In the genomic region with DNA sequence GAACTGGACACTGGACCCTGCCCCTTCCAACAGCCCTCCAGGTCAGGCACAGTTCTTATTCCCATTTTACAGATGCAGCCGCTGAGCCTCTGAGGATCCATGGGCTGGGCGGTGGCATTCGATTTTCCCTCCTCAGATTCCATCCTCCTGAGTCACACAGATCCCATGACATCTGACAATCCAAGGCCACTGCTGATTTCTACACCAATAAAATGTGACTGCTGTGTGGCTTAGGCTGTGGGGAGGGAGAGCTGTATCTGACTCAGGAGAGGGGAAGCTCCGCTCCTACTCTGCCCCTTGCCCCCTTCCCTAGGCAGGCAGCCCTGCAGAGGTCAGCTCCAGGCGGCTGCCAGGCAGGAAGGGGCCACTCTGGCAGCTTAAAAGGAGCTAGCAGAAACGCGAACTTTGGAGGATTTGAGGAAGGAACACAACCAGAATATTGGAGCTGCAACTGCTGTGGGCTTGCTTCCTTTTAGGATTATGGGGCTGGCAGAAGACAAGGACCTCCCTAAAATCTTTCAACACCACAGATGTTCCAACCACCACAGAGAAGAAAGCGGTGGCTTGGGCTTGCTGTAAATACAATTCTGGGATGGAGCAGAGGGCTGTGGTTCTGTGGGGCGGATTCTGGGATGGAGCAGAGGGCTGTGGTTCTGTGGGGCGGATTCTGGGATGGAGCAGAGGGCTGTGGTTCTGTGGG, we compare ENCODE assay signal across 11 cellular contexts. TPM values are rescaled to one million over a fixed set of nuclear protein-coding genes. Genes with fewer than 3 reads are reported as not detected.
DNase-seq lines count a peak whose midpoint lies in the region; ATAC-seq and TF ChIP-seq lines count a peak whose summit lies in the region.
"Had no signal": no experiment of that assay in that cellular context is flagged by ENCODE, and none has a peak within 500 bp of the region (broad histone marks: within the 10 kb centered on the region; RNA-seq: fewer than 3 reads in every experiment).

No MANE protein-coding gene starts in this region.

- no peak for ATAC-seq in GM18867 (IDR thresholded peaks at IDR 0.05; ENCODE audit: unreplicated experiment)

- H3K36me3 ChIP-seq in adipocyte (ENCODE audit: control insufficient read depth, insufficient read depth, low read length, severe bottlenecking) (peaks cover 6% of the 10 kb centered on the region), hepatocyte (replicated peaks; ENCODE audit: insufficient read depth, low read depth) (no peaks in the 10 kb centered on the region), transverse colon (no peaks in the 10 kb centered on the region)
- H3K36me3 ChIP-seq: BE2C had no signal

- TF ChIP-seq EP300 in transverse colon (IDR thresholded peaks at IDR 0.05; ENCODE audit: low read depth): no peak

- H3K36me3 Mint-ChIP-seq in activated CD4-positive, alpha-beta T cell treated with anti-CD3 and anti-CD28 coated beads, Interleukin-2, amount 10 ng/mL, durations not matched to agents 7 days and 5 days (ENCODE audit: low read depth): peaks cover 3% of the 10 kb centered on the region
- H3K36me3 Mint-ChIP-seq: memory B cell had no signal

- no peaks in the 10 kb centered on the region for H3K9me2 ChIP-seq in hepatocyte (replicated peaks; ENCODE audit: insufficient read depth)

- intact Hi-C loops in transverse colon (cut with DNase I; ENCODE audit: low total_unique reads): no loop called here

- H3K27me3 Mint-ChIP-seq in activated CD4-positive, alpha-beta T cell treated with anti-CD3 and anti-CD28 coated beads, Interleukin-2, amount 10 ng/mL, durations not matched to agents 7 days and 5 days: no peaks in the 10 kb centered on the region
- H3K27me3 Mint-ChIP-seq: memory B cell had no signal

- peaks cover 40% of the 10 kb centered on the region for H3K4me1 ChIP-seq in adipocyte (ENCODE audit: control insufficient read depth, insufficient read depth, low read length)
- peaks cover 10% of the 10 kb centered on the region for H3K4me1 ChIP-seq in hepatocyte (ENCODE audit: insufficient read depth)
- peaks cover 0 to 13% (median 4%) of the 10 kb centered on the region in 4 donors for H3K4me1 ChIP-seq in transverse colon
- H3K4me1 ChIP-seq: BE2C had no signal

- no peaks in the 10 kb centered on the region for H3K9me3 Mint-ChIP-seq in activated CD4-positive, alpha-beta T cell treated with anti-CD3 and anti-CD28 coated beads, Interleukin-2, amount 10 ng/mL, durations not matched to agents 7 days and 5 days
- H3K9me3 Mint-ChIP-seq: memory B cell had no signal

- H2AFZ ChIP-seq in hepatocyte: no peak overlapping the region

- no peaks in the 10 kb centered on the region for H4K20me1 ChIP-seq in hepatocyte (ENCODE audit: insufficient read depth, poor library complexity, severe bottlenecking)

- peak overlapping the region; percentile 51 for H3K4me3 ChIP-seq in adipocyte (ENCODE audit: low read length)
- no peak overlapping the region for H3K4me3 ChIP-seq in hepatocyte
- no peak overlapping the region for H3K4me3 ChIP-seq in transverse colon

- no peaks in the 10 kb centered on the region for H3K9me3 ChIP-seq in adipocyte (ENCODE audit: control insufficient read depth, low read length)
- H3K9me3 ChIP-seq in hepatocyte (ENCODE audit: low read depth): no peaks in the 10 kb centered on the region
- no peaks in the 10 kb centered on the region for H3K9me3 ChIP-seq in transverse colon
- H3K9me3 ChIP-seq: BE2C had no signal

- peaks cover 10% of the 10 kb centered on the region for H3K79me2 ChIP-seq in hepatocyte

- peak overlapping the region; percentile 10 for H3K27ac Mint-ChIP-seq in activated CD4-positive, alpha-beta T cell treated with anti-CD3 and anti-CD28 coated beads, Interleukin-2, amount 10 ng/mL, durations not matched to agents 7 days and 5 days
- H3K27ac Mint-ChIP-seq: memory B cell had no signal

- no peak for TF ChIP-seq CTCF in hepatocyte (IDR thresholded peaks at IDR 0.05; ENCODE audit: poor library complexity)
- no peak for TF ChIP-seq CTCF in transverse colon (IDR thresholded peaks at IDR 0.05)

- CTCF ChIA-PET in activated CD4-positive, alpha-beta T cell treated with anti-CD3 and anti-CD28 coated beads, Interleukin-2, amount 10 ng/mL, durations not matched to agents 7 days and 5 days (lab: Charles Lee): interaction anchor here (0.5 to 0.9 kb wide), 2 partner anchors 20 to 175 kb away, joined by 3 read pairs; no protein-coding TSS in a partner anchor

- H3K27ac ChIP-seq in hepatocyte (peak overlapping the region; percentile 17), transverse colon (peak overlapping the region in 3 of 4 donors; percentile 18 to 49 (median 36))
- H3K27ac ChIP-seq: HL-60 had no signal

- H3K4me1 Mint-ChIP-seq in activated CD4-positive, alpha-beta T cell treated with anti-CD3 and anti-CD28 coated beads, Interleukin-2, amount 10 ng/mL, durations not matched to agents 7 days and 5 days: peaks cover 5% of the 10 kb centered on the region
- H3K4me1 Mint-ChIP-seq: memory B cell had no signal

- H3K27me3 ChIP-seq in adipocyte (replicated peaks; ENCODE audit: control insufficient read depth, insufficient read depth, low read length) (no peaks in the 10 kb centered on the region), hepatocyte (no peaks in the 10 kb centered on the region), transverse colon (no peaks in the 10 kb centered on the region)
- H3K27me3 ChIP-seq: BE2C had no signal

- H3K4me3 Mint-ChIP-seq in activated CD4-positive, alpha-beta T cell treated with anti-CD3 and anti-CD28 coated beads, Interleukin-2, amount 10 ng/mL, durations not matched to agents 7 days and 5 days: no peak overlapping the region
- H3K4me3 Mint-ChIP-seq: memory B cell had no signal

- peak overlapping the region; percentile 82 for H3K9ac ChIP-seq in adipocyte (ENCODE audit: low read length)

- in situ Hi-C loops in transverse colon (cut with MboI; ENCODE audit: low pct_ligation_motif_present in 1 of 4, low pct_unique_long_range_greater_than_20kb in 1 of 4, low sequenced_read_pairs in 3 of 4): no loop called here

- DNase-seq in activated CD4-positive, alpha-beta T cell treated with anti-CD3 and anti-CD28 coated beads, Interleukin-2, amount 10 ng/mL, durations not matched to agents 7 days and 5 days: no peak
- no peak for DNase-seq in activated CD4-positive, alpha-beta T cell treated with anti-CD3 and anti-CD28 coated beads, Interleukin-2, amount 50 U/mL, for 1 hour
- DNase-seq in adipocyte (ENCODE audit: low read depth) (peak; percentile 53), hepatocyte (ENCODE audit: low spot score) (peak; percentile 66), transverse colon (no peak), NCI-H128 (lab: John Stamatoyannopoulos, UW; ENCODE audit: unreplicated experiment) (no peak), NCI-H1048 (lab: John Stamatoyannopoulos, UW) (no peak)
- DNase-seq: BE2C had no signal

- H3K4me2 ChIP-seq in hepatocyte: no peak overlapping the region

- no peak for TF ChIP-seq POLR2A in transverse colon (IDR thresholded peaks at IDR 0.05)

- POLR2A ChIA-PET in activated CD4-positive, alpha-beta T cell treated with anti-CD3 and anti-CD28 coated beads, Interleukin-2, amount 10 ng/mL, durations not matched to agents 7 days and 5 days (lab: Charles Lee): interaction anchor here (0.6 kb wide), 1 partner anchor 31 kb away, joined by 3 read pairs; no protein-coding TSS in a partner anchor

- 72% methylated on average over 10 of the region's 10 CpGs for WGBS in hepatocyte (ENCODE audit: low lambda C conversion rate, missing lambda C conversion rate)
- 60 to 68% methylated on average over 4 to 10 of the region's 10 CpGs for WGBS in transverse colon (ENCODE audit: low coverage in 1 of 2), 2 donors

RNA-seq across cellular contexts. Expression of a gene that starts 50.0 kb away (rescaled TPM):
- total RNA-seq in activated CD4-positive, alpha-beta T cell treated with anti-CD3 and anti-CD28 coated beads, Interleukin-2, amount 10 ng/mL, durations not matched to agents 7 days and 5 days: 10 to 100 TPM; 93.8 to 95.2 TPM
- total RNA-seq in hepatocyte (60.9 and 77.4 TPM in 2 replicates), transverse colon (100 to 1,000 TPM in 1 of 4 donors, 10 to 100 TPM in 2, 1 to 10 TPM in 1; 9.7 to 122 (median 57.8) TPM)
- 81.8 and 91.6 TPM in 2 replicates for polyA plus RNA-seq in hepatocyte

RNA-seq across cellular contexts. Expression of a gene that starts 50.1 kb away (rescaled TPM):
- total RNA-seq in activated CD4-positive, alpha-beta T cell treated with anti-CD3 and anti-CD28 coated beads, Interleukin-2, amount 10 ng/mL, durations not matched to agents 7 days and 5 days: 10 to 100 TPM; 10.8 to 13.4 TPM
- total RNA-seq in hepatocyte: 3.4 and 7.5 TPM in 2 replicates
- polyA plus RNA-seq in hepatocyte: 3.1 and 4.5 TPM in 2 replicates
- total RNA-seq in transverse colon: 1 to 10 TPM; 1.9 to 5.1 (median 3.6) TPM

Comparison
In these comparisons a context has a peak if more than half of its experiments do, and no peak if none do; other contexts are left out.
1. DNase-seq: peak in adipocyte (single experiment) and hepatocyte (single experiment); none in activated CD4-positive, alpha-beta T cell treated with anti-CD3 and anti-CD28 coated beads, Interleukin-2, amount 10 ng/mL, durations not matched to agents 7 days and 5 days (single experiment), activated CD4-positive, alpha-beta T cell treated with anti-CD3 and anti-CD28 coated beads, Interleukin-2, amount 50 U/mL, for 1 hour (single experiment), transverse colon (single experiment), NCI-H128 (single experiment) and NCI-H1048 (single experiment).